9 cellular contexts compared by ENCODE assay signal in the genomic region with DNA sequence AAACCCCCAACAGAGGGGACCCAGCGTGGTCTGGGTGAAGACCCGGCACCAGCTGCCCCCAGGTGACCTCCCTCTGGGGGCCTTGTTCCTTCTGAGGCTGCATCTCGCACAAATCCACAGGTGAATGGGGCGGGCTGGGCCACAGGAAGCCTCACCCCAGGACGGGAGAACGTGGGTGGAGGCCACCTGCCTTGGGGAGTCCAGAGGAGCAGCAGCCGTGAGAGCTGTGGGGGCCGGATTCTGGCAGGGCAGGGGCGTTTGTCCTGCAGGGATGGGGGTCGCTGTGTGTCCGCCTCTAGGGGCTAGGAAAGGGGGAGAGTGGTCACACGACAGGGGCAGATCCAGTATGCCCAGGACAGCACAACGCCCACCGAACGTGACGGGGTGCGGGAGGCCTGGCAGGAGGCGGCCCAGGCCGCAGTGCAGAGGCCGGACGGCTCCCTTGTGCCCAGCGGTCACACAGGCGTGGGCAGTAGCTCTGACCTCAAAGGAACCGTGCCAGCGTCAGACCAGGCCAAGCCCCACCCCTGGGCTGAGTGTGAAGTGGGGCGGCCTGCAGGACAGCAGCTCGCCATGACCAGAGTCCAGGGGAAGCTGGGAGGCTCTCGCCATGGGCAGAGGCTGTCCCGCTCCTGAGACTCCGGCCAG. TPM values are rescaled to one million over a fixed set of nuclear protein-coding genes. Genes with fewer than 3 reads are reported as not detected.
DNase-seq lines count a peak whose midpoint lies in the region; ATAC-seq and TF ChIP-seq lines count a peak whose summit lies in the region.
"Had no signal": no experiment of that assay in that cellular context is flagged by ENCODE, and none has a peak within 500 bp of the region (broad histone marks: within the 10 kb centered on the region; RNA-seq: fewer than 3 reads in every experiment).

No MANE protein-coding gene starts in this region.

- peaks cover 36% of the 10 kb centered on the region for H3K79me2 ChIP-seq in MM.1S (ENCODE audit: low read length)

- intact Hi-C loops in CD14-positive monocyte (cut with micrococcal nuclease) (no loop called here), colonic mucosa (cut with DNase I) (no loop called here)
- intact Hi-C loops in naive thymus-derived CD4-positive, alpha-beta T cell (cut with micrococcal nuclease): loop anchor here in 1 of 2 donors (1.0 kb wide), 3 partner anchors 11 to 31 kb away; no protein-coding TSS in a partner anchor

- H3K9me3 Mint-ChIP-seq in CD14-positive monocyte: no peaks in the 10 kb centered on the region
- peaks cover 0 to 10% (median 0%) of the 10 kb centered on the region in 11 donors for H3K9me3 Mint-ChIP-seq in naive thymus-derived CD4-positive, alpha-beta T cell

- peaks cover 64% of the 10 kb centered on the region for H3K4me1 Mint-ChIP-seq in CD14-positive monocyte
- peaks cover 33 to 62% (median 42%) of the 10 kb centered on the region in 7 donors for H3K4me1 Mint-ChIP-seq in naive thymus-derived CD4-positive, alpha-beta T cell

- H3K9ac ChIP-seq in MM.1S (ENCODE audit: low read length) (no peak overlapping the region), colonic mucosa (ENCODE audit: low read depth in 2 of 2, low read length in 2 of 2) (peak overlapping the region; percentile 5 to 24)

- TF ChIP-seq CTCF in CD14-positive monocyte (IDR thresholded peaks at IDR 0.05): no peak
- no peak for TF ChIP-seq CTCF in MM.1S (IDR thresholded peaks at IDR 0.05; ENCODE audit: low read length)
- no peak for TF ChIP-seq CTCF in colonic mucosa (IDR thresholded peaks at IDR 0.05)

- H4K20me1 ChIP-seq in MM.1S (ENCODE audit: insufficient read depth, low read length): 0 out of 2 replicates have a peak, but pooled peaks cover 3% of the 10 kb centered on the region

- CTCF ChIA-PET in naive thymus-derived CD4-positive, alpha-beta T cell (lab: Charles Lee): interaction anchor here (0.6 to 2.8 kb wide), 8 partner anchors 10 to 106 kb away, joined by 3 to 11 read pairs (median 4); no protein-coding TSS in a partner anchor
- CTCF ChIA-PET in HEK293T (lab: Yijun Ruan, JAX): no interaction called here

- peak; percentile 13 for ATAC-seq in naive thymus-derived CD4-positive, alpha-beta T cell

- POLR2A ChIA-PET in naive thymus-derived CD4-positive, alpha-beta T cell (lab: Charles Lee): interaction anchor here (0.6 to 38.6 kb wide), 11 partner anchors 2 to 152 kb away, joined by 3 to 2022 read pairs (median 7); a partner anchor contains a TSS
- POLR2A ChIA-PET in HEK293T (lab: Yijun Ruan, JAX): interaction anchor here (1.0 kb wide), 1 partner anchor 47 kb away, joined by 3 read pairs; no protein-coding TSS in a partner anchor

- H3K27me3 Mint-ChIP-seq in CD14-positive monocyte (ENCODE audit: low read depth in 3 of 3): peaks cover 0 to 5% (median 0%) of the 10 kb centered on the region in 3 donors
- H3K27me3 Mint-ChIP-seq in naive thymus-derived CD4-positive, alpha-beta T cell: no peaks in the 10 kb centered on the region

- no peak overlapping the region for H2AFZ ChIP-seq in MM.1S (ENCODE audit: low read length)

- no peaks in the 10 kb centered on the region for H3K27me3 ChIP-seq in MM.1S (replicated peaks; ENCODE audit: insufficient read depth, low read length)
- H3K27me3 ChIP-seq in colonic mucosa: no peaks in the 10 kb centered on the region
- H3K27me3 ChIP-seq in naive thymus-derived CD4-positive, alpha-beta T cell (ENCODE audit: control insufficient read depth in 2 of 2, insufficient read depth in 2 of 2, low read length in 2 of 2): no peaks in the 10 kb centered on the region

- peak overlapping the region in 1 of 2 donors; percentile 21 for H3K4me3 Mint-ChIP-seq in CD14-positive monocyte
- H3K4me3 Mint-ChIP-seq in naive thymus-derived CD4-positive, alpha-beta T cell: peak overlapping the region in 9 of 10 donors; percentile 7 to 73 (median 69)

- DNase-seq in CD14-positive monocyte (ENCODE audit: low spot score) (no peak), MM.1S (no peak), colonic mucosa (no peak), dedifferentiated amniotic fluid mesenchymal stem cell (ENCODE audit: extremely low spot score) (no peak), HEK293T (ENCODE audit: extremely low spot score) (no peak), NCI-H1694 (lab: John Stamatoyannopoulos, UW) (no peak), NCI-H1694 treated with DMSO at 0.1 percent for 48 hours (lab: John Stamatoyannopoulos, UW) (no peak)
- peak in 4 of 9 donors; percentile 31 to 58 (median 56) for DNase-seq in naive thymus-derived CD4-positive, alpha-beta T cell
- DNase-seq: NCI-H774 had no signal

- peaks cover 42% of the 10 kb centered on the region for H3F3A ChIP-seq in MM.1S (ENCODE audit: insufficient read depth, low read length)

- H3K27ac Mint-ChIP-seq in CD14-positive monocyte: peak overlapping the region; percentile 97 to 99 (median 98)
- peak overlapping the region; percentile 55 to 98 (median 83) for H3K27ac Mint-ChIP-seq in naive thymus-derived CD4-positive, alpha-beta T cell

- H3K4me3 ChIP-seq in MM.1S (ENCODE audit: low read length) (no peak overlapping the region), colonic mucosa (no peak overlapping the region)
- no peak overlapping the region for H3K4me3 ChIP-seq in naive thymus-derived CD4-positive, alpha-beta T cell (ENCODE audit: low read length)

- no peaks in the 10 kb centered on the region for H3K9me2 ChIP-seq in MM.1S (replicated peaks; ENCODE audit: insufficient read depth, low read length)

- H3K36me3 ChIP-seq in MM.1S (replicated peaks; ENCODE audit: insufficient read depth, low read length) (peaks cover 14% of the 10 kb centered on the region; the same call in 1 of the 2 replicates), colonic mucosa (peaks cover 5% of the 10 kb centered on the region)
- H3K36me3 ChIP-seq in naive thymus-derived CD4-positive, alpha-beta T cell (ENCODE audit: control insufficient read depth in 2 of 3, insufficient read depth in 3 of 3, low read length in 3 of 3): peaks cover 15 to 75% (median 16%) of the 10 kb centered on the region in 3 experiments

- H3K4me1 ChIP-seq in MM.1S (ENCODE audit: low read length) (peaks cover 7% of the 10 kb centered on the region; the same call in 1 of the 2 replicates), colonic mucosa (no peaks in the 10 kb centered on the region)
- peaks cover 28 to 31% of the 10 kb centered on the region in 2 donors for H3K4me1 ChIP-seq in naive thymus-derived CD4-positive, alpha-beta T cell (ENCODE audit: control insufficient read depth in 2 of 2, insufficient read depth in 2 of 2, low read length in 2 of 2)

- H3K36me3 Mint-ChIP-seq in CD14-positive monocyte: peaks cover 50 to 72% of the 10 kb centered on the region in 2 donors
- H3K36me3 Mint-ChIP-seq in naive thymus-derived CD4-positive, alpha-beta T cell: peaks cover 5 to 23% (median 10%) of the 10 kb centered on the region in 5 donors

- peak overlapping the region; percentile 53; the same call in 1 of the 2 replicates for H3K27ac ChIP-seq in MM.1S (ENCODE audit: low read length)
- peak overlapping the region; percentile 41 for H3K27ac ChIP-seq in colonic mucosa
- H3K27ac ChIP-seq in naive thymus-derived CD4-positive, alpha-beta T cell (ENCODE audit: low read depth, low read length): peak overlapping the region; percentile 84

- no peak overlapping the region for H3K4me2 ChIP-seq in MM.1S (ENCODE audit: low read depth, low read length)

- no peaks in the 10 kb centered on the region for H3K9me3 ChIP-seq in MM.1S (replicated peaks; ENCODE audit: insufficient read depth, low read length)
- H3K9me3 ChIP-seq in colonic mucosa: no peaks in the 10 kb centered on the region
- H3K9me3 ChIP-seq in naive thymus-derived CD4-positive, alpha-beta T cell (ENCODE audit: control insufficient read depth in 2 of 3, low read length in 3 of 3): no peaks in the 10 kb centered on the region

TF ChIP-seq in HEK293T, 16 proteins besides CTCF, POLR2A, EP300 and RAD21:
- TF ChIP-seq FOXM1 (IDR thresholded peaks at IDR 0.05; ENCODE audit: borderline replicate concordance): no peak
- TF ChIP-seq TARDBP (IDR thresholded peaks at IDR 0.05): no peak
- no peak for TF ChIP-seq LEF1 (IDR thresholded peaks at IDR 0.05; ENCODE audit: borderline replicate concordance)
- TF ChIP-seq SUZ12 (IDR thresholded peaks at IDR 0.05): no peak

RNA-seq across cellular contexts. Expression of a gene that starts 6.6 kb away (rescaled TPM):
- polyA plus RNA-seq in CD14-positive monocyte: 100 to 1,000 TPM; 195 to 222 TPM
- total RNA-seq in colonic mucosa: 100 to 1,000 TPM; 135 to 245 TPM
- 100 to 1,000 TPM in 1 of 5 experiments, 10 to 100 TPM in 4; 75.3 to 157 (median 82.1) TPM for total RNA-seq in naive thymus-derived CD4-positive, alpha-beta T cell
- 100 to 1,000 TPM; 136 to 179 TPM for polyA plus RNA-seq in naive thymus-derived CD4-positive, alpha-beta T cell

RNA-seq across cellular contexts. Expression of a gene that starts 15.3 kb away (rescaled TPM):
- polyA plus RNA-seq in CD14-positive monocyte: 100 to 1,000 TPM; 459 to 508 TPM
- total RNA-seq in colonic mucosa: 100 to 1,000 TPM; 187 to 189 TPM
- 100 to 1,000 TPM; 122 to 235 (median 194) TPM for total RNA-seq in naive thymus-derived CD4-positive, alpha-beta T cell
- polyA plus RNA-seq in naive thymus-derived CD4-positive, alpha-beta T cell: 100 to 1,000 TPM; 417 to 522 TPM

RNA-seq across cellular contexts. Expression of a gene that starts 21.6 kb away (rescaled TPM):
- polyA plus RNA-seq in CD14-positive monocyte: 100 to 1,000 TPM; 108 to 137 TPM
- total RNA-seq in colonic mucosa: 10 to 100 TPM; 27.4 to 37.9 TPM
- total RNA-seq in naive thymus-derived CD4-positive, alpha-beta T cell: 1,000 to 10,000 TPM in 1 of 5 experiments, 100 to 1,000 TPM in 4; 467 to 1,030 (median 779) TPM
- polyA plus RNA-seq in naive thymus-derived CD4-positive, alpha-beta T cell: 100 to 1,000 TPM; 305 to 880 TPM

RNA-seq across cellular contexts. Expression of a gene that starts 48.6 kb away (rescaled TPM):
- polyA plus RNA-seq in CD14-positive monocyte: 1 to 10 TPM; 1.7 to 7.8 TPM
- 10 to 100 TPM; 23.9 to 31.6 TPM for total RNA-seq in colonic mucosa
- 100 to 1,000 TPM in 4 of 5 experiments, 10 to 100 TPM in 1; 57.8 to 323 (median 155) TPM for total RNA-seq in naive thymus-derived CD4-positive, alpha-beta T cell
- 10 to 100 TPM in 1 of 2 donors, 1 to 10 TPM in 1; 6.6 to 25.5 TPM for polyA plus RNA-seq in naive thymus-derived CD4-positive, alpha-beta T cell

Comparison
In these comparisons a context has a peak if more than half of its experiments do, and no peak if none do; other contexts are left out.
1. RNA of a gene that starts 21.6 kb away (total RNA-seq): 467 to 1,030 TPM in naive thymus-derived CD4-positive, alpha-beta T cell; 27.4 to 37.9 TPM in colonic mucosa; every median in the first group is over 10 times any median in the second.
2. Peak in every context shown above with its lines, with median percentiles within 50 percentile points of each other: H3K27ac ChIP-seq.